ENCODE assay signal across 16 cellular contexts in genomic region chr1:178172939-178173338, GRCh38.
A peak's percentile ranks its signal among the peaks of the same experiment; 100 is the strongest.
DNase-seq lines count a peak whose midpoint lies in the region; ATAC-seq and TF ChIP-seq lines count a peak whose summit lies in the region.
"Had no signal": no experiment of that assay in that cellular context is flagged by ENCODE, and none has a peak within 500 bp of the region (broad histone marks: within the 10 kb centered on the region; RNA-seq: fewer than 3 reads in every experiment).

No MANE protein-coding gene starts in this region.

- DNase-seq in EL (peak; percentile 37), SJSA1 (ENCODE audit: low read depth in 1 of 2, low spot score in 2 of 2) (peak; percentile 48 to 71), dermis microvascular lymphatic vessel endothelial cell (ENCODE audit: low read depth in 2 of 2) (peak; percentile 66 to 68), WERI-Rb-1 (no peak), CD1c-positive myeloid dendritic cell (ENCODE audit: extremely low spot score) (no peak), left ventricle myocardium superior (no peak)
- DNase-seq: activated CD4-positive, alpha-beta T cell treated with anti-CD3 and anti-CD28 coated beads, Interleukin-2, amount 10 ng/mL, durations not matched to agents 24 days and 14 days; activated naive CD8-positive, alpha-beta T cell treated with anti-CD3 and anti-CD28 coated beads, Interleukin-2, amount 50 U/mL, for 24 hours; activated T-cell treated with anti-CD3 and anti-CD28 coated beads, Interleukin-2, amount 50 U/mL, for 48 hours; lower lobe of right lung; NCI-H1417; NCI-H2227 treated with DMSO at 0.1 percent for 48 hours; SIG-M5 had no signal

- intact Hi-C loops in left ventricle myocardium superior (cut with micrococcal nuclease), result no loop called here

- H3K9me3 ChIP-seq in SJSA1 (replicated peaks) (no peaks in the 10 kb centered on the region), mesodermal cell (ENCODE audit: control insufficient read depth, low read length) (no peaks in the 10 kb centered on the region), WERI-Rb-1 (ENCODE audit: severe bottlenecking) (no peaks in the 10 kb centered on the region)
- H3K9me3 ChIP-seq: lower lobe of right lung had no signal

- H3K36me3 ChIP-seq in SJSA1, result no peaks in the 10 kb centered on the region
- no peaks in the 10 kb centered on the region for H3K36me3 ChIP-seq in mesodermal cell (ENCODE audit: control insufficient read depth, insufficient read depth, low read length)
- H3K36me3 ChIP-seq in WERI-Rb-1, result no peaks in the 10 kb centered on the region
- H3K36me3 ChIP-seq: lower lobe of right lung had no signal

- peaks cover 13% of the 10 kb centered on the region for H3K4me1 ChIP-seq in SJSA1 (replicated peaks)
- peaks cover 12% of the 10 kb centered on the region for H3K4me1 ChIP-seq in mesodermal cell (ENCODE audit: control insufficient read depth, insufficient read depth, low read length, poor library complexity, severe bottlenecking)

- H3K4me3 ChIP-seq in SJSA1 (no peak overlapping the region), mesodermal cell (ENCODE audit: extremely low read depth, insufficient read depth, low read length, poor library complexity, severe bottlenecking) (no peak overlapping the region), WERI-Rb-1 (ENCODE audit: low read depth, low read length) (no peak overlapping the region)
- H3K4me3 ChIP-seq: lower lobe of right lung had no signal

- peak overlapping the region; percentile 79 for H3K27ac ChIP-seq in SJSA1
- peak overlapping the region; percentile 3 for H3K27ac ChIP-seq in mesodermal cell (ENCODE audit: low read depth, low read length, severe bottlenecking)
- H3K27ac ChIP-seq in WERI-Rb-1, result no peak overlapping the region
- H3K27ac ChIP-seq: HL-60, lower lobe of right lung had no signal

- WGBS in mesodermal cell (ENCODE audit: insufficient coverage in 2 of 2), 2 experiments, result no CpG with 5 or more reads among the region's 3 CpGs

- ATAC-seq in left ventricle myocardium superior, result no peak
- no peak for ATAC-seq in HG03565 (IDR thresholded peaks at IDR 0.05; ENCODE audit: unreplicated experiment)
- ATAC-seq: activated naive CD8-positive, alpha-beta T cell treated with anti-CD3 and anti-CD28 coated beads, Interleukin-2, amount 50 U/mL, for 24 hours had no signal

- TF ChIP-seq CTCF in WERI-Rb-1 (IDR thresholded peaks at IDR 0.05; ENCODE audit: low read depth, low read length), result no peak

- no peaks in the 10 kb centered on the region for H3K27me3 ChIP-seq in SJSA1 (replicated peaks)
- H3K27me3 ChIP-seq in WERI-Rb-1 (ENCODE audit: insufficient read depth, low read depth, severe bottlenecking), result no peaks in the 10 kb centered on the region

Comparison
In these comparisons a context has a peak if more than half of its experiments do, and no peak if none do; other contexts are left out.
1. DNase-seq: peak in EL (single experiment), SJSA1 (2 of 2) and dermis microvascular lymphatic vessel endothelial cell (2 of 2); none in WERI-Rb-1 (single experiment), CD1c-positive myeloid dendritic cell (single experiment) and left ventricle myocardium superior (single experiment).